In the genomic region with DNA sequence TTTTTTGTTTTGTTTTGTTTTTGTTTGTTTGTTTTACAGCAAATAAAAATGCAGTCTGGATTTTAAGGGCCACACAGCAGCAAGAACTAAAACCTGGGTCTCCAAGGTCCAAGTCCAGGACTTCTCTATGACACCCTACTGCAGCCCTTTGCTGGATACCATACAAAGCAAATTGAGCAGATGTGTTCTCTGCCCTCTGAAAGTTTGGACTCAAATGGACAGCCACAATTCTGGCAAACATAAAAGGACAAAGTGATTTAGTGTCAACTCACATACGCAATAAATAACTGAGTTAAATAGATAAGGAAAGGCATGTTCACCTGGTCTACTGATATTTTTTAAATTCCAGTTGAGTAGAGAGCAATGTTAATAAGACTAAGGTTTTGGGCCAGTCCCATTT, we compare ENCODE assay signal across 25 cellular contexts.
"Had no signal": no experiment of that assay in that cellular context is flagged by ENCODE, and none has a peak within 500 bp of the region (broad histone marks: within the 10 kb centered on the region; RNA-seq: fewer than 3 reads in every experiment).

No MANE protein-coding gene starts in this region.

- H3K36me3 ChIP-seq: lower lobe of right lung, right atrium auricular region, suprapubic skin, thoracic aorta, tibial artery, uterus had no signal

- H3K4me2 ChIP-seq: hepatocyte had no signal

- H3K27ac Mint-ChIP-seq: naive thymus-derived CD8-positive, alpha-beta T cell; nephron; stimulated activated naive CD8-positive, alpha-beta T cell treated with anti-CD3 and anti-CD28 coated beads, Interleukin-15, Interleukin-2, amounts not matched to agents 100 ng/mL and 50 ng/mL, for 24 hours had no signal

- H3K27ac ChIP-seq: hepatocyte, lower lobe of right lung, parathyroid adenoma, psoas muscle, right atrium auricular region, skin epidermis, suprapubic skin, thoracic aorta, tibial artery, uterus had no signal

- H3K4me3 Mint-ChIP-seq: naive thymus-derived CD8-positive, alpha-beta T cell; nephron; neural crest cell; stimulated activated naive CD8-positive, alpha-beta T cell treated with anti-CD3 and anti-CD28 coated beads, Interleukin-15, Interleukin-2, amounts not matched to agents 100 ng/mL and 50 ng/mL, for 24 hours had no signal

- H2AFZ ChIP-seq: hepatocyte, parathyroid adenoma had no signal

- H3K4me3 ChIP-seq: hepatocyte, lower lobe of right lung, psoas muscle, right atrium auricular region, skin epidermis, suprapubic skin, thoracic aorta, tibial artery, uterus had no signal

- H3K4me1 ChIP-seq: lower lobe of right lung, parathyroid adenoma, psoas muscle, right atrium auricular region, tibial artery, uterus had no signal

- ATAC-seq: left ventricle myocardium superior; lower lobe of right lung; naive thymus-derived CD8-positive, alpha-beta T cell; psoas muscle; sciatic nerve had no signal

- H3K27me3 Mint-ChIP-seq: naive thymus-derived CD8-positive, alpha-beta T cell; stimulated activated naive CD8-positive, alpha-beta T cell treated with anti-CD3 and anti-CD28 coated beads, Interleukin-15, Interleukin-2, amounts not matched to agents 100 ng/mL and 50 ng/mL, for 24 hours had no signal

- H3K79me2 ChIP-seq: hepatocyte, parathyroid adenoma had no signal

- DNase-seq: islet precursor cell; left ventricle myocardium superior; lower lobe of right lung; mammary epithelial cell; mesenchymal stem cell; naive thymus-derived CD8-positive, alpha-beta T cell; nucleus accumbens; psoas muscle; stimulated activated CD4-positive, alpha-beta T cell treated with anti-CD3 and anti-CD28 coated beads, Interleukin-12 subunit alpha, Interleukin-12 subunit beta, amount 100 ng/mL, for 4 hours; stimulated activated CD4-positive, alpha-beta T cell treated with anti-CD3 and anti-CD28 coated beads, Interleukin-15, amount 100 ng/mL, for 24 hours; stimulated activated CD4-positive, alpha-beta T cell treated with anti-CD3 and anti-CD28 coated beads, Interleukin-2, amount 100 ng/mL, for 24 hours; stimulated activated CD4-positive, alpha-beta T cell treated with anti-CD3 and anti-CD28 coated beads, Interleukin-4, amount 100 ng/mL, for 1 hour; stimulated activated naive CD4-positive, alpha-beta T cell; tibial artery; uterus had no signal

- H3K4me1 Mint-ChIP-seq: nephron, neural crest cell had no signal

- H3K9me3 Mint-ChIP-seq: naive thymus-derived CD8-positive, alpha-beta T cell; nephron; neural crest cell; stimulated activated naive CD8-positive, alpha-beta T cell treated with anti-CD3 and anti-CD28 coated beads, Interleukin-15, Interleukin-2, amounts not matched to agents 100 ng/mL and 50 ng/mL, for 24 hours had no signal

- H3K27me3 ChIP-seq: hepatocyte, right atrium auricular region, suprapubic skin, tibial artery, uterus had no signal

- H3K9ac ChIP-seq: parathyroid adenoma had no signal

- H3K9me3 ChIP-seq: lower lobe of right lung, psoas muscle, right atrium auricular region, suprapubic skin, thoracic aorta, tibial artery, uterus had no signal
